Comparison of ENCODE assay signal across 17 cellular contexts in the genomic region with DNA sequence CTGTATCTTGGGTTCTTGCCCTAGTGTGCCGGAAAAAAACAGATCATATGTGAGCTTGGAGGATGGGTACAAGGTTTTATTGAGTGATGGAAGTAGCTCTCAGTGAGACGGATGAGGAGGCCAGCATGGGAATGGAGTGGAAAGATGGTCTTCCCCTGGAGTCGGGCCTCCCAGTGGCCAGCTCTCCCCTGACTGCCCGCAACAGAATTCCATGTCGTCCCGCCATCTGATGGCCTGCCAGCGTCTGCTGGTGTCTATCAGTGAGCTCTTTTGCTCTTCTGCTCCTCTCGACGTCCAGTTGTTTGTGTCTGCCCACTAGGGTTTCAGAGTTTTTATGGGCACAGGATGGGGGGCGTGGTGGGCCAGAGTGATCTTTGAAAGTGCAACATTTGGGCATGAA.
DNase-seq lines count a peak whose midpoint lies in the region; ATAC-seq, FAIRE-seq and TF ChIP-seq lines count a peak whose summit lies in the region.
"Had no signal": no experiment of that assay in that cellular context is flagged by ENCODE, and none has a peak within 500 bp of the region (broad histone marks: within the 10 kb centered on the region; RNA-seq: fewer than 3 reads in every experiment).

No MANE protein-coding gene starts in this region.

- no peak for ATAC-seq in GM23338
- ATAC-seq in WTC11: peak; percentile 67
- ATAC-seq: CD8-positive, alpha-beta T cell had no signal

- H3F3A ChIP-seq in GM23338 (replicated peaks; ENCODE audit: low read depth): no peaks in the 10 kb centered on the region

- 76 to 93% (median 87%) methylated on average over 10 of the region's 10 CpGs for WGBS in spleen, 5 donors

- DNase-seq in GM23338 (ENCODE audit: low spot score) (no peak), WTC11 (ENCODE audit: low spot score) (no peak), nephron progenitor cell (no peak), spleen (peak; percentile 31), frontal cortex (ENCODE audit: low spot score in 2 of 2) (no peak), RWPE1 (ENCODE audit: low spot score) (no peak), NCI-H82 treated with DMSO at 0.1 percent for 48 hours (lab: John Stamatoyannopoulos, UW; ENCODE audit: unreplicated experiment) (no peak)
- DNase-seq: Calu3; CD8-positive, alpha-beta T cell; DMS79 treated with DMSO at 0.1 percent for 48 hours; HCEC 1CT; IMR-90 had no signal

- H3K27me3 Mint-ChIP-seq in GM23338 (ENCODE audit: insufficient read depth, low read depth, poor library complexity): no peaks in the 10 kb centered on the region
- no peaks in the 10 kb centered on the region for H3K27me3 Mint-ChIP-seq in WTC11 (ENCODE audit: low read depth)
- H3K27me3 Mint-ChIP-seq in nephron progenitor cell (ENCODE audit: low read depth, poor library complexity): no peaks in the 10 kb centered on the region
- H3K27me3 Mint-ChIP-seq: B cell had no signal

- 0 out of 2 replicates have a peak overlapping the region, but pooled peaks have one; percentile 48 for H2AFZ ChIP-seq in GM23338

- H4K20me1 ChIP-seq in GM23338 (replicated peaks; ENCODE audit: insufficient read depth): no peaks in the 10 kb centered on the region
- H4K20me1 ChIP-seq: BLaER1 treated with 17β-estradiol and CSF1 and Interleukin-3, amounts not matched to agents 10 nM and 100 nM had no signal

- H3K4me1 ChIP-seq in GM23338 (ENCODE audit: insufficient read depth): 0 out of 2 replicates have a peak, but pooled peaks cover 7% of the 10 kb centered on the region
- H3K4me1 ChIP-seq in spleen: no peaks in the 10 kb centered on the region
- H3K4me1 ChIP-seq: BLaER1 treated with 17β-estradiol and CSF1 and Interleukin-3, amounts not matched to agents 10 nM and 100 nM had no signal

- POLR2A ChIA-PET in WTC11 (lab: Charles Lee): no interaction called here
- POLR2A ChIA-PET in RWPE1 (lab: Yijun Ruan, JAX; ENCODE audit: low non-redundant PET): no interaction called here

- H3K36me3 Mint-ChIP-seq in GM23338 (ENCODE audit: low read depth): no peaks in the 10 kb centered on the region
- H3K36me3 Mint-ChIP-seq in WTC11: no peaks in the 10 kb centered on the region
- H3K36me3 Mint-ChIP-seq in nephron progenitor cell (ENCODE audit: low read depth): no peaks in the 10 kb centered on the region
- H3K36me3 Mint-ChIP-seq: CD8-positive, alpha-beta T cell had no signal

- FAIRE-seq in frontal cortex (lab: Jason Lieb, UNC): no peak
- FAIRE-seq: GM12878, H54 had no signal

- H3K9me3 Mint-ChIP-seq in GM23338 (peaks cover 2% of the 10 kb centered on the region; the same call in 1 of the 3 replicates), WTC11 (no peaks in the 10 kb centered on the region), nephron progenitor cell (no peaks in the 10 kb centered on the region)

- CTCF ChIA-PET in WTC11 (lab: Charles Lee) (interaction anchor here (1.3 kb wide), 1 partner anchor 71 kb away, joined by 3 read pairs; no protein-coding TSS in a partner anchor), RWPE1 (lab: Yijun Ruan, JAX) (no interaction called here)

- H3K4me3 Mint-ChIP-seq in GM23338 (no peak overlapping the region), WTC11 (no peak overlapping the region), nephron progenitor cell (no peak overlapping the region)
- H3K4me3 Mint-ChIP-seq: B cell; CD8-positive, alpha-beta T cell had no signal

- H3K27ac Mint-ChIP-seq in GM23338 (no peak overlapping the region), WTC11 (no peak overlapping the region), nephron progenitor cell (peak overlapping the region; percentile 15)
- H3K27ac Mint-ChIP-seq: B cell; CD8-positive, alpha-beta T cell had no signal

- H3K36me3 ChIP-seq in GM23338 (ENCODE audit: insufficient read depth): no peaks in the 10 kb centered on the region
- H3K36me3 ChIP-seq in spleen: no peaks in the 10 kb centered on the region
- H3K36me3 ChIP-seq: BLaER1 treated with 17β-estradiol and CSF1 and Interleukin-3, amounts not matched to agents 10 nM and 100 nM had no signal

- H3K79me2 ChIP-seq in GM23338 (replicated peaks; ENCODE audit: insufficient read depth): no peaks in the 10 kb centered on the region

- H3K27ac ChIP-seq in GM23338 (ENCODE audit: low read depth) (no peak overlapping the region), spleen (no peak overlapping the region), RWPE1 (no peak overlapping the region)
- H3K27ac ChIP-seq: BLaER1 treated with 17β-estradiol and CSF1 and Interleukin-3, amounts not matched to agents 10 nM and 100 nM; HL-60 had no signal

- peaks cover 4% of the 10 kb centered on the region; the same call in 2 of the 3 replicates for H3K4me1 Mint-ChIP-seq in GM23338
- peaks cover 8% of the 10 kb centered on the region for H3K4me1 Mint-ChIP-seq in WTC11
- H3K4me1 Mint-ChIP-seq in nephron progenitor cell: no peaks in the 10 kb centered on the region
- H3K4me1 Mint-ChIP-seq: B cell had no signal

- intact Hi-C loops in spleen (cut with DNase I; ENCODE audit: low total_unique reads): no loop called here

- no peak overlapping the region for H3K4me2 ChIP-seq in GM23338
- H3K4me2 ChIP-seq: BLaER1 treated with 17β-estradiol and CSF1 and Interleukin-3, amounts not matched to agents 10 nM and 100 nM had no signal

- H3K9me3 ChIP-seq in spleen: peaks cover 0 to 14% (median 0%) of the 10 kb centered on the region in 8 donors
- H3K9me3 ChIP-seq: BLaER1 treated with 17β-estradiol and CSF1 and Interleukin-3, amounts not matched to agents 10 nM and 100 nM had no signal

- H3K4me3 ChIP-seq in GM23338 (no peak overlapping the region), spleen (no peak overlapping the region)
- H3K4me3 ChIP-seq: BLaER1 treated with 17β-estradiol and CSF1 and Interleukin-3, amounts not matched to agents 10 nM and 100 nM; GM12878 had no signal

- no peak for TF ChIP-seq POLR2A in spleen (IDR thresholded peaks at IDR 0.05)

- H3K9me2 ChIP-seq in GM23338 (ENCODE audit: insufficient read depth): no peaks in the 10 kb centered on the region

- H3K27me3 ChIP-seq in GM23338 (ENCODE audit: insufficient read depth): no peaks in the 10 kb centered on the region
- no peaks in the 10 kb centered on the region for H3K27me3 ChIP-seq in spleen (replicated peaks in 1 of 7)
- H3K27me3 ChIP-seq: BLaER1 treated with 17β-estradiol and CSF1 and Interleukin-3, amounts not matched to agents 10 nM and 100 nM had no signal

- TF ChIP-seq CTCF in GM23338 (conservative IDR thresholded peaks at IDR 0.05; ENCODE audit: low read depth in 2 of 2): no peak
- no peak for TF ChIP-seq CTCF in WTC11 (IDR thresholded peaks at IDR 0.05)
- no peak for TF ChIP-seq CTCF in nephron progenitor cell (IDR thresholded peaks at IDR 0.05)
- TF ChIP-seq CTCF in spleen (IDR thresholded peaks at IDR 0.05 in 8 of 11, conservative IDR thresholded peaks at IDR 0.05 in 3 of 11): no peak
- no peak for TF ChIP-seq CTCF in RWPE1 (conservative IDR thresholded peaks at IDR 0.05; ENCODE audit: low read depth)

TF ChIP-seq in GM23338, 12 proteins besides CTCF, POLR2A, EP300 and RAD21 (continues in another document):
- TF ChIP-seq STAT1 (IDR thresholded peaks at IDR 0.05; ENCODE audit: unreplicated experiment) (no peak), NANOG (IDR thresholded peaks at IDR 0.05; ENCODE audit: borderline replicate concordance) (no peak), JUNB (IDR thresholded peaks at IDR 0.05; ENCODE audit: unreplicated experiment) (no peak), ZNF331 (CRISPR knock-in tag; IDR thresholded peaks at IDR 0.05; ENCODE audit: low read depth) (no peak), CREB1 (CRISPR knock-in tag; IDR thresholded peaks at IDR 0.05; ENCODE audit: low read depth) (no peak), ZNF114 (CRISPR knock-in tag; IDR thresholded peaks at IDR 0.05) (no peak)
- TF ChIP-seq, protein P1, sequence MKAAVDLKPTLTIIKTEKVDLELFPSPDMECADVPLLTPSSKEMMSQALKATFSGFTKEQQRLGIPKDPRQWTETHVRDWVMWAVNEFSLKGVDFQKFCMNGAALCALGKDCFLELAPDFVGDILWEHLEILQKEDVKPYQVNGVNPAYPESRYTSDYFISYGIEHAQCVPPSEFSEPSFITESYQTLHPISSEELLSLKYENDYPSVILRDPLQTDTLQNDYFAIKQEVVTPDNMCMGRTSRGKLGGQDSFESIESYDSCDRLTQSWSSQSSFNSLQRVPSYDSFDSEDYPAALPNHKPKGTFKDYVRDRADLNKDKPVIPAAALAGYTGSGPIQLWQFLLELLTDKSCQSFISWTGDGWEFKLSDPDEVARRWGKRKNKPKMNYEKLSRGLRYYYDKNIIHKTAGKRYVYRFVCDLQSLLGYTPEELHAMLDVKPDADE (IDR thresholded peaks at IDR 0.05): no peak

TF ChIP-seq in WTC11, 78 proteins besides CTCF, POLR2A, EP300 and RAD21 (continues in another document):
- TF ChIP-seq ZNF512 (CRISPR knock-in tag; IDR thresholded peaks at IDR 0.05; ENCODE audit: borderline replicate concordance): no peak
- no peak for TF ChIP-seq ZBTB21 (CRISPR knock-in tag; IDR thresholded peaks at IDR 0.05; ENCODE audit: borderline replicate concordance)
- no peak for TF ChIP-seq CBFB (CRISPR knock-in tag; IDR thresholded peaks at IDR 0.05; ENCODE audit: low read depth)
- no peak for TF ChIP-seq TP53 (CRISPR knock-in tag; IDR thresholded peaks at IDR 0.05)
- TF ChIP-seq RELA (CRISPR knock-in tag; IDR thresholded peaks at IDR 0.05; ENCODE audit: borderline replicate concordance): no peak
- TF ChIP-seq, protein P2, sequence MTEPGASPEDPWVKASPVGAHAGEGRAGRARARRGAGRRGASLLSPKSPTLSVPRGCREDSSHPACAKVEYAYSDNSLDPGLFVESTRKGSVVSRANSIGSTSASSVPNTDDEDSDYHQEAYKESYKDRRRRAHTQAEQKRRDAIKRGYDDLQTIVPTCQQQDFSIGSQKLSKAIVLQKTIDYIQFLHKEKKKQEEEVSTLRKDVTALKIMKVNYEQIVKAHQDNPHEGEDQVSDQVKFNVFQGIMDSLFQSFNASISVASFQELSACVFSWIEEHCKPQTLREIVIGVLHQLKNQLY (CRISPR knock-in tag; IDR thresholded peaks at IDR 0.05): no peak
- TF ChIP-seq NR3C1 (CRISPR knock-in tag; conservative IDR thresholded peaks at IDR 0.05; ENCODE audit: low read depth): no peak
